In genomic region chr1:233183226-233184020, GRCh38 we compare ENCODE assay signal across 23 cellular contexts.
DNase-seq lines count a peak whose midpoint lies in the region; ATAC-seq and TF ChIP-seq lines count a peak whose summit lies in the region.
"Had no signal": no experiment of that assay in that cellular context is flagged by ENCODE, and none has a peak within 500 bp of the region (broad histone marks: within the 10 kb centered on the region; RNA-seq: fewer than 3 reads in every experiment).

No MANE protein-coding gene starts in this region.

- 51% methylated on average over 8 of the region's 8 CpGs for WGBS in mesenchymal stem cell

- H2BK120ac ChIP-seq in mesenchymal stem cell (ENCODE audit: low read depth, low read length): no peak overlapping the region

- H3K79me1 ChIP-seq in mesenchymal stem cell (replicated peaks; ENCODE audit: low read length, poor library complexity, severe bottlenecking): peaks cover 4% of the 10 kb centered on the region

- no peak overlapping the region for H3K9ac ChIP-seq in mesenchymal stem cell (ENCODE audit: low read length)

- no peak overlapping the region for H3K4ac ChIP-seq in mesenchymal stem cell (ENCODE audit: low read depth in 1 of 2, low read length in 2 of 2)

- DNase-seq in A673 (ENCODE audit: low spot score) (peak; percentile 69), LHCN-M2 (ENCODE audit: low read depth) (peak; percentile 23), dermis blood vessel endothelial cell (peak; percentile 11), mesenchymal stem cell (peak; percentile 58), Caco-2 (no peak)
- DNase-seq: activated CD4-positive, alpha-beta T cell treated with anti-CD3 and anti-CD28 coated beads, Interleukin-2, amount 50 U/mL, for 1 hour; activated naive CD4-positive, alpha-beta T cell treated with anti-CD3 and anti-CD28 coated beads for 36 hours; body of pancreas; CD8-positive, alpha-beta T cell; erythroblast; glutamatergic neuron; KG1; NCI-H1092; NCI-H69; stimulated activated naive CD4-positive, alpha-beta T cell had no signal

- no peaks in the 10 kb centered on the region for H3K9me3 ChIP-seq in A673 (ENCODE audit: low read depth, low read length, poor library complexity, severe bottlenecking)
- peaks cover 1% of the 10 kb centered on the region for H3K9me3 ChIP-seq in mesenchymal stem cell (ENCODE audit: control insufficient read depth, low read length)
- H3K9me3 ChIP-seq in Caco-2: no peaks in the 10 kb centered on the region
- H3K9me3 ChIP-seq: body of pancreas, prostate gland had no signal

- intact Hi-C loops in A673 (cut with micrococcal nuclease; ENCODE audit: unreplicated experiment) (no loop called here), Caco-2 (cut with micrococcal nuclease; ENCODE audit: unreplicated experiment) (no loop called here)

- peak overlapping the region in 1 of 2 experiments; percentile 46 for H3K18ac ChIP-seq in mesenchymal stem cell (ENCODE audit: low read depth in 1 of 2, low read length in 2 of 2)

- CTCF ChIA-PET in A673 (lab: Charles Lee) (no interaction called here), Caco-2 (lab: Charles Lee) (no interaction called here)

- no peak overlapping the region for H2AFZ ChIP-seq in mesenchymal stem cell (ENCODE audit: low read depth, low read length)

- H3K4me2 ChIP-seq in mesenchymal stem cell (ENCODE audit: low read length, poor library complexity, severe bottlenecking): no peak overlapping the region

- H3K27me3 Mint-ChIP-seq in Caco-2 (ENCODE audit: insufficient read depth, unreplicated experiment): no peaks in the 10 kb centered on the region
- H3K27me3 Mint-ChIP-seq: dendritic cell treated with granulocyte-macrophage colony-stimulating factor and Interleukin-4, amounts not matched to agents 40 ng/mL and 50 ng/mL, for 4 days; natural killer cell treated with Interleukin-12 subunit alpha and Interleukin-12 subunit beta and Interleukin-15 and Interleukin-18, amount 100 ng/mL, for 72 hours; type B pancreatic cell had no signal

- H4K8ac ChIP-seq in mesenchymal stem cell (ENCODE audit: low read length): no peak overlapping the region

- H3K4me3 ChIP-seq in A673 (ENCODE audit: low read depth, low read length, poor library complexity, severe bottlenecking): no peak overlapping the region
- H3K4me3 ChIP-seq in mesenchymal stem cell (ENCODE audit: insufficient read depth in 1 of 2, low read depth in 1 of 2, low read length in 2 of 2): no peak overlapping the region
- H3K4me3 ChIP-seq in Caco-2 (ENCODE audit: low read depth, low read length): no peak overlapping the region
- H3K4me3 ChIP-seq: body of pancreas, prostate gland had no signal

- ATAC-seq in HG02885 (IDR thresholded peaks at IDR 0.05; ENCODE audit: poor library complexity, unreplicated experiment) (no peak), GM19467 (IDR thresholded peaks at IDR 0.05; ENCODE audit: unreplicated experiment) (no peak), HG02973 (IDR thresholded peaks at IDR 0.05; ENCODE audit: unreplicated experiment) (no peak)
- ATAC-seq: body of pancreas; CD8-positive, alpha-beta T cell; natural killer cell treated with Interleukin-12 subunit alpha and Interleukin-12 subunit beta and Interleukin-15 and Interleukin-18, amount 100 ng/mL, for 72 hours; Panc1 had no signal

- no peak for TF ChIP-seq CTCF in A673 (conservative IDR thresholded peaks at IDR 0.05; ENCODE audit: low read depth, low read length)
- no peak for TF ChIP-seq CTCF in Caco-2 (IDR thresholded peaks at IDR 0.05; ENCODE audit: insufficient read depth in 1 of 2, low read depth in 1 of 2, low read length in 1 of 2, severe bottlenecking in 1 of 2, unreplicated experiment in 1 of 2)

- no peak overlapping the region for H2BK12ac ChIP-seq in mesenchymal stem cell (ENCODE audit: low read length in 2 of 2)

- H2BK15ac ChIP-seq in mesenchymal stem cell (ENCODE audit: low read depth, poor library complexity, severe bottlenecking): no peak overlapping the region

- no peak overlapping the region for H3K4me3 Mint-ChIP-seq in Caco-2 (ENCODE audit: unreplicated experiment)
- H3K4me3 Mint-ChIP-seq: activated naive CD4-positive, alpha-beta T cell treated with anti-CD3 and anti-CD28 coated beads for 36 hours; CD8-positive, alpha-beta T cell; dendritic cell treated with granulocyte-macrophage colony-stimulating factor and Interleukin-4, amounts not matched to agents 40 ng/mL and 50 ng/mL, for 4 days; natural killer cell treated with Interleukin-12 subunit alpha and Interleukin-12 subunit beta and Interleukin-15 and Interleukin-18, amount 100 ng/mL, for 72 hours; type B pancreatic cell had no signal

- H3K4me1 ChIP-seq in A673 (ENCODE audit: insufficient read depth, low read length, poor library complexity, severe bottlenecking) (no peaks in the 10 kb centered on the region), mesenchymal stem cell (ENCODE audit: control insufficient read depth, insufficient read depth, low read depth, low read length) (peaks cover 7% of the 10 kb centered on the region), Caco-2 (0 out of 2 replicates have a peak, but pooled peaks cover 2% of the 10 kb centered on the region)
- H3K4me1 ChIP-seq: body of pancreas, prostate gland had no signal

- H3K27ac Mint-ChIP-seq in Caco-2 (ENCODE audit: unreplicated experiment): no peak overlapping the region
- H3K27ac Mint-ChIP-seq: activated naive CD4-positive, alpha-beta T cell treated with anti-CD3 and anti-CD28 coated beads for 36 hours; CD8-positive, alpha-beta T cell; dendritic cell treated with granulocyte-macrophage colony-stimulating factor and Interleukin-4, amounts not matched to agents 40 ng/mL and 50 ng/mL, for 4 days; natural killer cell treated with Interleukin-12 subunit alpha and Interleukin-12 subunit beta and Interleukin-15 and Interleukin-18, amount 100 ng/mL, for 72 hours; type B pancreatic cell had no signal

- no peak overlapping the region for H3K14ac ChIP-seq in mesenchymal stem cell (ENCODE audit: low read length in 2 of 2)

- H3K27me3 ChIP-seq in A673 (replicated peaks; ENCODE audit: insufficient read depth, low read depth, low read length, poor library complexity) (no peaks in the 10 kb centered on the region), mesenchymal stem cell (ENCODE audit: control insufficient read depth in 1 of 2, insufficient read depth in 1 of 2, low read length in 2 of 2) (no peaks in the 10 kb centered on the region), Caco-2 (replicated peaks; ENCODE audit: control insufficient read depth, insufficient read depth, low read length) (no peaks in the 10 kb centered on the region)
- H3K27me3 ChIP-seq: body of pancreas had no signal

- no peak overlapping the region for H4K91ac ChIP-seq in mesenchymal stem cell (ENCODE audit: low read length)

- peaks cover 7% of the 10 kb centered on the region for H3K4me1 Mint-ChIP-seq in Caco-2 (ENCODE audit: low read depth, unreplicated experiment)

- H3K9me3 Mint-ChIP-seq in Caco-2 (ENCODE audit: unreplicated experiment): peaks cover 9% of the 10 kb centered on the region
- H3K9me3 Mint-ChIP-seq: dendritic cell treated with granulocyte-macrophage colony-stimulating factor and Interleukin-4, amounts not matched to agents 40 ng/mL and 50 ng/mL, for 4 days; natural killer cell treated with Interleukin-12 subunit alpha and Interleukin-12 subunit beta and Interleukin-15 and Interleukin-18, amount 100 ng/mL, for 72 hours had no signal

- H3K27ac ChIP-seq in A673 (ENCODE audit: low read depth, low read length, poor library complexity, severe bottlenecking): no peak overlapping the region
- peak overlapping the region; percentile 34 for H3K27ac ChIP-seq in mesenchymal stem cell (ENCODE audit: low read length, poor library complexity, severe bottlenecking)
- H3K27ac ChIP-seq: body of pancreas, prostate gland had no signal

- H2BK5ac ChIP-seq in mesenchymal stem cell (ENCODE audit: low read depth, low read length, poor library complexity, severe bottlenecking): no peak overlapping the region

- no peaks in the 10 kb centered on the region for H3K36me3 ChIP-seq in A673 (ENCODE audit: insufficient read depth, low read length, poor library complexity, severe bottlenecking)
- H3K36me3 ChIP-seq in mesenchymal stem cell (ENCODE audit: control insufficient read depth in 1 of 2, insufficient read depth in 2 of 2, low read depth in 1 of 2, low read length in 2 of 2): peaks cover 12 to 81% of the 10 kb centered on the region in 2 experiments
- H3K36me3 ChIP-seq in Caco-2 (ENCODE audit: control insufficient read depth, insufficient read depth, low read length): no peaks in the 10 kb centered on the region; the same call in 1 of the 2 replicates
- H3K36me3 ChIP-seq: prostate gland had no signal

- no peak overlapping the region for H3K23ac ChIP-seq in mesenchymal stem cell (ENCODE audit: low read length in 2 of 2)

- BruUV-seq in A673 (replicated peaks; lab: Mats Ljungman, UMichigan) (no TSS peak), Caco-2 (replicated peaks; lab: Mats Ljungman, UMichigan) (no TSS peak)

- H3K36me3 Mint-ChIP-seq in Caco-2 (ENCODE audit: insufficient read depth, unreplicated experiment): peaks cover 21% of the 10 kb centered on the region

- POLR2A ChIA-PET in A673 (lab: Charles Lee; ENCODE audit: low non-redundant PET) (no interaction called here), Caco-2 (lab: Charles Lee) (no interaction called here)

- H2AK5ac ChIP-seq in mesenchymal stem cell (ENCODE audit: low read length, severe bottlenecking): peak overlapping the region; percentile 90

Comparison
In these comparisons a context has a peak if more than half of its experiments do, and no peak if none do; other contexts are left out.
1. DNase-seq: peak in A673 (single experiment), LHCN-M2 (single experiment), dermis blood vessel endothelial cell (single experiment) and mesenchymal stem cell (single experiment); none in Caco-2 (0 of 2).